In genomic region chr12:92445253-92446081, GRCh38 we compare ENCODE assay signal across 8 cellular contexts.
A peak's percentile ranks its signal among the peaks of the same experiment; 100 is the strongest.
DNase-seq lines count a peak whose midpoint lies in the region; ATAC-seq and TF ChIP-seq lines count a peak whose summit lies in the region.

No MANE protein-coding gene starts in this region.

- no peaks in the 10 kb centered on the region for H3K9me3 ChIP-seq in CD8-positive, alpha-beta T cell (ENCODE audit: low read length)
- H3K9me3 ChIP-seq in heart left ventricle (no peaks in the 10 kb centered on the region), SK-N-SH (no peaks in the 10 kb centered on the region)

- no peaks in the 10 kb centered on the region for H3K36me3 ChIP-seq in CD8-positive, alpha-beta T cell (ENCODE audit: insufficient read depth, low read length)
- H3K36me3 ChIP-seq in heart left ventricle: no peaks in the 10 kb centered on the region
- H3K36me3 ChIP-seq in SK-N-SH (replicated peaks in 1 of 2; ENCODE audit: control insufficient read depth in 1 of 2, insufficient read depth in 2 of 2, low read length in 1 of 2): no peaks in the 10 kb centered on the region

- no peak for TF ChIP-seq RAD21 in SK-N-SH (IDR thresholded peaks at IDR 0.05; ENCODE audit: low read length)

- no peaks in the 10 kb centered on the region for H3K9me2 ChIP-seq in SK-N-SH

- no peak for DNase-seq in CD8-positive, alpha-beta T cell
- DNase-seq in heart left ventricle (peak in 4 of 5 donors; percentile 34 to 57 (median 52)), occipital lobe (lab: John Stamatoyannopoulos, UW) (no peak), middle frontal gyrus (ENCODE audit: extremely low spot score, low spot score) (no peak), midbrain (lab: John Stamatoyannopoulos, UW) (no peak), SK-N-SH (no peak)

- H3K27me3 ChIP-seq in CD8-positive, alpha-beta T cell (ENCODE audit: insufficient read depth, low read length): no peaks in the 10 kb centered on the region
- H3K27me3 ChIP-seq in heart left ventricle (no peaks in the 10 kb centered on the region), SK-N-SH (ENCODE audit: insufficient read depth) (no peaks in the 10 kb centered on the region)

- H3K36me3 Mint-ChIP-seq in CD8-positive, alpha-beta T cell: no peaks in the 10 kb centered on the region

- CTCF ChIA-PET in CD8-positive, alpha-beta T cell (lab: Charles Lee): interaction anchor here (0.6 kb wide), 1 partner anchor 542 kb away, joined by 3 read pairs; no protein-coding TSS in a partner anchor
- CTCF ChIA-PET in SK-N-SH (lab: Yijun Ruan, JAX): no interaction called here

- no peak overlapping the region for H3K4me2 ChIP-seq in SK-N-SH

- no peak overlapping the region for H3K4me3 ChIP-seq in CD8-positive, alpha-beta T cell (ENCODE audit: low read depth, low read length)
- H3K4me3 ChIP-seq in heart left ventricle: no peak overlapping the region
- H3K4me3 ChIP-seq in SK-N-SH (ENCODE audit: low read depth in 2 of 2, low read length in 1 of 2): no peak overlapping the region

- POLR2A ChIA-PET in CD8-positive, alpha-beta T cell (lab: Charles Lee): interaction anchor here (1.7 kb wide), 1 partner anchor 10 kb away, joined by 4 read pairs; no protein-coding TSS in a partner anchor
- POLR2A ChIA-PET in SK-N-SH (lab: Yijun Ruan, JAX): no interaction called here

- H3K9me3 Mint-ChIP-seq in CD8-positive, alpha-beta T cell: no peaks in the 10 kb centered on the region

- TF ChIP-seq EP300 in SK-N-SH (IDR thresholded peaks at IDR 0.05; ENCODE audit: borderline replicate concordance in 1 of 2, low read depth in 1 of 2, low read length in 1 of 2): no peak

- H3K27ac Mint-ChIP-seq in CD8-positive, alpha-beta T cell: peak overlapping the region; percentile 19

- H2AFZ ChIP-seq in SK-N-SH (ENCODE audit: low read depth): no peak overlapping the region

- no peaks in the 10 kb centered on the region for H3K79me2 ChIP-seq in SK-N-SH (ENCODE audit: insufficient read depth)

- WGBS in heart left ventricle, 4 donors: 41 to 55% (median 46%) methylated on average over 10 of the region's 10 CpGs
- WGBS in SK-N-SH (ENCODE audit: low lambda C conversion rate): 65% methylated on average over 10 of the region's 10 CpGs

- ATAC-seq in CD8-positive, alpha-beta T cell: no peak
- peak; percentile 78 for ATAC-seq in GM19468 (IDR thresholded peaks at IDR 0.05; ENCODE audit: extremely low read depth, unreplicated experiment)
- peak; percentile 65 for ATAC-seq in HG03521 (IDR thresholded peaks at IDR 0.05; ENCODE audit: unreplicated experiment)
- peak; percentile 80 to 94 (median 84) for ATAC-seq in heart left ventricle

- no peak for TF ChIP-seq POLR2A in heart left ventricle (IDR thresholded peaks at IDR 0.05)

- no peaks in the 10 kb centered on the region for H3F3A ChIP-seq in SK-N-SH (replicated peaks; ENCODE audit: insufficient read depth)

- no peak overlapping the region for H3K4me3 Mint-ChIP-seq in CD8-positive, alpha-beta T cell

- no peak overlapping the region for H3K27ac ChIP-seq in CD8-positive, alpha-beta T cell (ENCODE audit: low read depth, low read length)
- H3K27ac ChIP-seq in heart left ventricle: peak overlapping the region; percentile 53 to 89 (median 76)
- no peak overlapping the region for H3K27ac ChIP-seq in SK-N-SH (ENCODE audit: low read depth in 2 of 2, low read length in 1 of 2)

- no peak for TF ChIP-seq CTCF in CD8-positive, alpha-beta T cell (IDR thresholded peaks at IDR 0.05)
- no peak for TF ChIP-seq CTCF in heart left ventricle (IDR thresholded peaks at IDR 0.05)
- no peak for TF ChIP-seq CTCF in SK-N-SH (IDR thresholded peaks at IDR 0.05)

- H3K4me1 ChIP-seq in CD8-positive, alpha-beta T cell (ENCODE audit: insufficient read depth, low read length): peaks cover 4% of the 10 kb centered on the region
- H3K4me1 ChIP-seq in heart left ventricle: peaks cover 0 to 44% (median 25%) of the 10 kb centered on the region in 12 donors
- no peaks in the 10 kb centered on the region for H3K4me1 ChIP-seq in SK-N-SH (ENCODE audit: control insufficient read depth in 1 of 2, insufficient read depth in 2 of 2, low read depth in 1 of 2, low read length in 1 of 2)

- no peak overlapping the region for H3K9ac ChIP-seq in SK-N-SH

- intact Hi-C loops in CD8-positive, alpha-beta T cell (cut with DNase I, micrococcal nuclease): no loop called here
- intact Hi-C loops in heart left ventricle (cut with DNase I): loop anchor here in 4 of 10 donors (10.0 kb wide), 3 partner anchors 59 to 301 kb away; partner anchors contain the start of gene BTG1 (in 1 of the 4)

- no peaks in the 10 kb centered on the region for H4K20me1 ChIP-seq in SK-N-SH (ENCODE audit: insufficient read depth)

- peaks cover 15% of the 10 kb centered on the region for H3K4me1 Mint-ChIP-seq in CD8-positive, alpha-beta T cell (ENCODE audit: low read depth)

- no peaks in the 10 kb centered on the region for H3K27me3 Mint-ChIP-seq in CD8-positive, alpha-beta T cell (ENCODE audit: low read depth)

TF ChIP-seq in SK-N-SH, 30 proteins besides CTCF, POLR2A, EP300 and RAD21:
- no peak for TF ChIP-seq RXRA (IDR thresholded peaks at IDR 0.05; ENCODE audit: borderline replicate concordance, low read depth)
- no peak for TF ChIP-seq USF2 (IDR thresholded peaks at IDR 0.05; ENCODE audit: borderline replicate concordance, low read depth, low read length)
- no peak for TF ChIP-seq TAF1 (IDR thresholded peaks at IDR 0.05; ENCODE audit: borderline replicate concordance, low read depth, low read length)
- no peak for TF ChIP-seq ELF1 (IDR thresholded peaks at IDR 0.05)
- TF ChIP-seq MEF2A (IDR thresholded peaks at IDR 0.05; ENCODE audit: borderline replicate concordance, low read depth): no peak
- TF ChIP-seq FOSL2 (IDR thresholded peaks at IDR 0.05; ENCODE audit: borderline replicate concordance, low read depth): no peak
- TF ChIP-seq CHD2 (IDR thresholded peaks at IDR 0.05; ENCODE audit: low read length, partially characterized antibody): no peak
- TF ChIP-seq USF1 (IDR thresholded peaks at IDR 0.05; ENCODE audit: borderline replicate concordance, low read depth): no peak
- TF ChIP-seq TEAD4 (IDR thresholded peaks at IDR 0.05; ENCODE audit: borderline replicate concordance, insufficient read depth): no peak
TF ChIP-seq in SK-N-SH: peak in this region for 0.

Comparison
In these comparisons a context has a peak if more than half of its experiments do, and no peak if none do; other contexts are left out.
1. DNase-seq: peak in heart left ventricle (4 of 5); none in CD8-positive, alpha-beta T cell (0 of 7), occipital lobe (single experiment), middle frontal gyrus (single experiment), midbrain (single experiment) and SK-N-SH (single experiment).
2. H3K27ac ChIP-seq: peak in heart left ventricle (12 of 12); none in CD8-positive, alpha-beta T cell (single experiment) and SK-N-SH (0 of 2).